Comparison of ENCODE assay signal across 8 cellular contexts in the genomic region with DNA sequence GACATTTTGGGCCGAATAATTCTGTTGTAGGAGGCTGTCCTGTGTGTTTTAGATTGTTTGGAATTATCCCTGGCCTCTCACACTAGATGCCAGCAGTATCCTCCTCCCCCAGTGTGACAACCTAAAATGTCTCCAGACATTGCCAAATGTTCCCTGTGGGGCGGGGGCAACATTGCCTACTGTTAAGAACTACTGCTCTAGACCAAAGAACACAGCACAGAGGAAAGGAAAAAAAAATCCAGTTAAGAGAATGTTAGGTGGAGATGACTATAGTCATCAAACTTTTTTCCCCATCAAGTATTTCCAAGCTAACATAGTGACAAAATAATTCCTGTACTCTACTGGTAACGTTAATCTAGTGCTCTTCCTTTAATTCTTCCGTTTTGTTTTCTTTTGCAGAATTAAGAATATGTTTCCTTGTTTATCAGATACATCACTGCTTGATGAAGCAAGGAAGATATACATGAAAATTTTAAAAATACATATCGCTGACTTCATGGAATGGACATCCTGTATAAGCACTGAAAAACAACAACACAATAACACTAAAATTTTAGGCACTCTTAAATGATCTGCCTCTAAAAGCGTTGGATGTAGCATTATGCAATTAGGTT. TPM values are rescaled to one million over a fixed set of nuclear protein-coding genes. Genes with fewer than 3 reads are reported as not detected.
DNase-seq lines count a peak whose midpoint lies in the region; ATAC-seq and TF ChIP-seq lines count a peak whose summit lies in the region.

No MANE protein-coding gene starts in this region.

- H3K9me3 Mint-ChIP-seq in stimulated activated naive B cell treated with anti-CD40 and anti-IgM and Interleukin-4, amounts not matched to agents 10 μg/mL and 1 μg/mL and 100 μg/mL, for 72 hours: no peaks in the 10 kb centered on the region

- TF ChIP-seq CTCF in SK-N-SH (IDR thresholded peaks at IDR 0.05): no peak
- TF ChIP-seq CTCF in PC-9 (conservative IDR thresholded peaks at IDR 0.05): no peak
- TF ChIP-seq CTCF in epithelial cell of proximal tubule (conservative IDR thresholded peaks at IDR 0.05; ENCODE audit: low read depth, low read length): no peak

- H3K27me3 ChIP-seq in SK-N-SH (ENCODE audit: insufficient read depth) (no peaks in the 10 kb centered on the region), PC-9 (ENCODE audit: insufficient read depth, low read depth) (no peaks in the 10 kb centered on the region)

- H3K36me3 ChIP-seq in SK-N-SH (replicated peaks in 1 of 2; ENCODE audit: control insufficient read depth in 1 of 2, insufficient read depth in 2 of 2, low read length in 1 of 2): peaks cover 35 to 40% of the 10 kb centered on the region in 2 experiments
- peaks cover 43% of the 10 kb centered on the region for H3K36me3 ChIP-seq in PC-9 (ENCODE audit: low read depth)

- TF ChIP-seq RAD21 in SK-N-SH (IDR thresholded peaks at IDR 0.05; ENCODE audit: low read length): no peak

- no peak for DNase-seq in SK-N-SH
- no peak for DNase-seq in PC-9
- no peak for DNase-seq in epithelial cell of proximal tubule (ENCODE audit: low read depth)
- DNase-seq in stimulated activated naive B cell treated with anti-CD40 and anti-IgM and Interleukin-4, amounts not matched to agents 10 μg/mL and 1 μg/mL and 100 μg/mL, for 72 hours: no peak
- no peak for DNase-seq in GM19238 (ENCODE audit: insufficient read length, low spot score)
- DNase-seq in GOT3 (lab: John Stamatoyannopoulos, UW): no peak

- BruUV-seq in PC-9 (replicated peaks; lab: Mats Ljungman, UMichigan): no TSS peak

- H3K4me3 ChIP-seq in SK-N-SH (ENCODE audit: low read depth in 2 of 2, low read length in 1 of 2): peak overlapping the region; percentile 67 to 81
- H3K4me3 ChIP-seq in PC-9: peak overlapping the region; percentile 96
- peak overlapping the region; percentile 21 for H3K4me3 ChIP-seq in epithelial cell of proximal tubule (ENCODE audit: low read depth, low read length)

- H3K9ac ChIP-seq in SK-N-SH: peak overlapping the region; percentile 99

- TF ChIP-seq EP300 in SK-N-SH (IDR thresholded peaks at IDR 0.05; ENCODE audit: borderline replicate concordance in 1 of 2, low read depth in 1 of 2, low read length in 1 of 2): no peak

- ATAC-seq in SK-N-SH treated with all-trans-retinoic acid at 6 μM for 48 hours: no peak
- ATAC-seq in stimulated activated naive B cell treated with anti-CD40 and anti-IgM and Interleukin-4, amounts not matched to agents 10 μg/mL and 1 μg/mL and 100 μg/mL, for 72 hours (replicated peaks): no peak
- no peak for ATAC-seq in GM21825 (IDR thresholded peaks at IDR 0.05; ENCODE audit: unreplicated experiment)

- H3K27me3 Mint-ChIP-seq in stimulated activated naive B cell treated with anti-CD40 and anti-IgM and Interleukin-4, amounts not matched to agents 10 μg/mL and 1 μg/mL and 100 μg/mL, for 72 hours: no peaks in the 10 kb centered on the region

- CTCF ChIA-PET in SK-N-SH (lab: Yijun Ruan, JAX) (interaction anchor here (0.6 to 1.5 kb wide), 3 partner anchors 160 to 361 kb away, joined by 3 to 4 read pairs (median 3); no protein-coding TSS in a partner anchor), PC-9 (lab: Charles Lee) (interaction anchor here (0.6 kb wide), 4 partner anchors 17 to 502 kb away, joined by 3 to 6 read pairs (median 5); no protein-coding TSS in a partner anchor)

- H3K9me3 ChIP-seq in SK-N-SH: no peaks in the 10 kb centered on the region
- H3K9me3 ChIP-seq in PC-9 (ENCODE audit: insufficient read depth, low read depth): no peaks in the 10 kb centered on the region

- H3K9me2 ChIP-seq in SK-N-SH: no peaks in the 10 kb centered on the region
- no peaks in the 10 kb centered on the region for H3K9me2 ChIP-seq in PC-9 (ENCODE audit: insufficient read depth)

- intact Hi-C loops in PC-9 (cut with micrococcal nuclease; ENCODE audit: unreplicated experiment): loop anchor here (10.0 kb wide), 2 partner anchors 454 to 484 kb away; no protein-coding TSS in a partner anchor

- no peak overlapping the region for H2AFZ ChIP-seq in SK-N-SH (ENCODE audit: low read depth)
- H2AFZ ChIP-seq in PC-9: no peak overlapping the region

- peak overlapping the region; percentile 99 for H3K4me2 ChIP-seq in SK-N-SH
- H3K4me2 ChIP-seq in PC-9: peak overlapping the region; percentile 100

- POLR2A ChIA-PET in SK-N-SH (lab: Yijun Ruan, JAX): no interaction called here
- POLR2A ChIA-PET in PC-9 (lab: Charles Lee; ENCODE audit: unreplicated experiment): interaction anchor here (0.7 kb wide), 1 partner anchor 25 kb away, joined by 3 read pairs; no protein-coding TSS in a partner anchor

- H3K4me1 Mint-ChIP-seq in stimulated activated naive B cell treated with anti-CD40 and anti-IgM and Interleukin-4, amounts not matched to agents 10 μg/mL and 1 μg/mL and 100 μg/mL, for 72 hours: peaks cover 16 to 31% of the 10 kb centered on the region in 2 donors

- H3K4me1 ChIP-seq in SK-N-SH (ENCODE audit: control insufficient read depth in 1 of 2, insufficient read depth in 2 of 2, low read depth in 1 of 2, low read length in 1 of 2): peaks cover 26 to 28% of the 10 kb centered on the region in 2 experiments; a peak in 3 of 4 replicates
- peaks cover 43% of the 10 kb centered on the region for H3K4me1 ChIP-seq in PC-9 (replicated peaks; ENCODE audit: insufficient read depth)

- H3K4me3 Mint-ChIP-seq in stimulated activated naive B cell treated with anti-CD40 and anti-IgM and Interleukin-4, amounts not matched to agents 10 μg/mL and 1 μg/mL and 100 μg/mL, for 72 hours: peak overlapping the region; percentile 71

- H3K79me2 ChIP-seq in SK-N-SH (ENCODE audit: insufficient read depth): peaks cover 75% of the 10 kb centered on the region
- H3K79me2 ChIP-seq in PC-9 (ENCODE audit: low read depth): peaks cover 80% of the 10 kb centered on the region

- H3K27ac ChIP-seq in SK-N-SH (ENCODE audit: low read depth in 2 of 2, low read length in 1 of 2): peak overlapping the region; percentile 94 to 98
- peak overlapping the region; percentile 98 for H3K27ac ChIP-seq in PC-9

- H3K36me3 Mint-ChIP-seq in stimulated activated naive B cell treated with anti-CD40 and anti-IgM and Interleukin-4, amounts not matched to agents 10 μg/mL and 1 μg/mL and 100 μg/mL, for 72 hours: peaks cover 34 to 35% of the 10 kb centered on the region in 2 donors

- 14% methylated on average over 6 of the region's 6 CpGs for WGBS in SK-N-SH (ENCODE audit: low lambda C conversion rate)

- H3F3A ChIP-seq in SK-N-SH (replicated peaks; ENCODE audit: insufficient read depth) (peaks cover 22% of the 10 kb centered on the region), PC-9 (ENCODE audit: insufficient read depth, low read depth) (peaks cover 44% of the 10 kb centered on the region)

- H4K20me1 ChIP-seq in SK-N-SH (ENCODE audit: insufficient read depth) (peaks cover 11% of the 10 kb centered on the region; the same call in 1 of the 2 replicates), PC-9 (ENCODE audit: insufficient read depth) (peaks cover 8% of the 10 kb centered on the region)

- peak overlapping the region; percentile 78 for H3K27ac Mint-ChIP-seq in stimulated activated naive B cell treated with anti-CD40 and anti-IgM and Interleukin-4, amounts not matched to agents 10 μg/mL and 1 μg/mL and 100 μg/mL, for 72 hours

TF ChIP-seq in SK-N-SH, 30 proteins besides CTCF, POLR2A, EP300 and RAD21:
- TF ChIP-seq TAF1 (IDR thresholded peaks at IDR 0.05; ENCODE audit: borderline replicate concordance, low read depth, low read length): 0 out of 2 replicates have a peak, but pooled peaks have one; percentile 25
- no peak for TF ChIP-seq FOXM1 (IDR thresholded peaks at IDR 0.05; ENCODE audit: low read depth)
TF ChIP-seq in SK-N-SH: peak in this region for 1.

TF ChIP-seq in SK-N-SH treated with all-trans-retinoic acid at 6 μM for 48 hours, 23 proteins besides CTCF, POLR2A, EP300 and RAD21 (continues in another document):
- TF ChIP-seq, protein P1, sequence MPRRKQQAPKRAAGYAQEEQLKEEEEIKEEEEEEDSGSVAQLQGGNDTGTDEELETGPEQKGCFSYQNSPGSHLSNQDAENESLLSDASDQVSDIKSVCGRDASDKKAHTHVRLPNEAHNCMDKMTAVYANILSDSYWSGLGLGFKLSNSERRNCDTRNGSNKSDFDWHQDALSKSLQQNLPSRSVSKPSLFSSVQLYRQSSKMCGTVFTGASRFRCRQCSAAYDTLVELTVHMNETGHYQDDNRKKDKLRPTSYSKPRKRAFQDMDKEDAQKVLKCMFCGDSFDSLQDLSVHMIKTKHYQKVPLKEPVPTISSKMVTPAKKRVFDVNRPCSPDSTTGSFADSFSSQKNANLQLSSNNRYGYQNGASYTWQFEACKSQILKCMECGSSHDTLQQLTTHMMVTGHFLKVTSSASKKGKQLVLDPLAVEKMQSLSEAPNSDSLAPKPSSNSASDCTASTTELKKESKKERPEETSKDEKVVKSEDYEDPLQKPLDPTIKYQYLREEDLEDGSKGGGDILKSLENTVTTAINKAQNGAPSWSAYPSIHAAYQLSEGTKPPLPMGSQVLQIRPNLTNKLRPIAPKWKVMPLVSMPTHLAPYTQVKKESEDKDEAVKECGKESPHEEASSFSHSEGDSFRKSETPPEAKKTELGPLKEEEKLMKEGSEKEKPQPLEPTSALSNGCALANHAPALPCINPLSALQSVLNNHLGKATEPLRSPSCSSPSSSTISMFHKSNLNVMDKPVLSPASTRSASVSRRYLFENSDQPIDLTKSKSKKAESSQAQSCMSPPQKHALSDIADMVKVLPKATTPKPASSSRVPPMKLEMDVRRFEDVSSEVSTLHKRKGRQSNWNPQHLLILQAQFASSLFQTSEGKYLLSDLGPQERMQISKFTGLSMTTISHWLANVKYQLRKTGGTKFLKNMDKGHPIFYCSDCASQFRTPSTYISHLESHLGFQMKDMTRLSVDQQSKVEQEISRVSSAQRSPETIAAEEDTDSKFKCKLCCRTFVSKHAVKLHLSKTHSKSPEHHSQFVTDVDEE (CRISPR knock-in tag; IDR thresholded peaks at IDR 0.05): no peak
- no peak for TF ChIP-seq ARNTL (CRISPR knock-in tag; IDR thresholded peaks at IDR 0.05; ENCODE audit: borderline replicate concordance, low read depth)

RNA-seq across cellular contexts. Expression of a gene that starts 3.6 kb away (rescaled TPM):
- polyA plus RNA-seq in SK-N-SH (2012; rRNA removed): 6.8 and 9.2 TPM in 2 replicates
- polyA plus RNA-seq in SK-N-SH (2012; cell fraction: cytosol; rRNA removed): 6.9 and 8.8 TPM in 2 replicates
- polyA plus RNA-seq in SK-N-SH (2012; cell fraction: nucleus; rRNA removed): 7.4 and 8.4 TPM in 2 replicates
- total RNA-seq in PC-9 (2021) (54.9 and 67.5 TPM in 2 replicates), epithelial cell of proximal tubule (14.3 and 41.7 TPM in 2 replicates)

RNA-seq across cellular contexts. Expression of a gene that starts 24.8 kb away (rescaled TPM):
- 0.41 and 0.55 TPM in 2 replicates for polyA plus RNA-seq in SK-N-SH (2012; rRNA removed)
- 0.37 and 0.39 TPM in 2 replicates for polyA plus RNA-seq in SK-N-SH (2012; cell fraction: cytosol; rRNA removed)
- 0.23 and 0.66 TPM in 2 replicates for polyA plus RNA-seq in SK-N-SH (2012; cell fraction: nucleus; rRNA removed)
- 13.2 and 19.3 TPM in 2 replicates for total RNA-seq in PC-9 (2021)
- 0.80 and 1.1 TPM in 2 replicates for total RNA-seq in epithelial cell of proximal tubule

Comparison
In these comparisons a context has a peak if more than half of its experiments do, and no peak if none do; other contexts are left out.
1. H3K4me3 ChIP-seq: peak in every context shown above with its lines; median percentile 96 in PC-9; 74 in SK-N-SH; 21 in epithelial cell of proximal tubule.